Comparison of ENCODE assay signal across 13 cellular contexts in genomic region chr4:1775731-1776500, GRCh38. TPM values are rescaled to one million over a fixed set of nuclear protein-coding genes. Genes with fewer than 3 reads are reported as not detected.
DNase-seq lines count a peak whose midpoint lies in the region; TF ChIP-seq lines count a peak whose summit lies in the region.
"Had no signal": no experiment of that assay in that cellular context is flagged by ENCODE, and none has a peak within 500 bp of the region (broad histone marks: within the 10 kb centered on the region; RNA-seq: fewer than 3 reads in every experiment).

No MANE protein-coding gene starts in this region.

- peaks cover 52% of the 10 kb centered on the region for H3K4me1 ChIP-seq in neural progenitor cell

- no peaks in the 10 kb centered on the region for H3K36me3 Mint-ChIP-seq in neural progenitor cell
- H3K36me3 Mint-ChIP-seq in activated T-cell treated with anti-CD3 and anti-CD28 coated beads, Interleukin-2, amount 50 U/mL, for 24 hours (ENCODE audit: low read depth): no peaks in the 10 kb centered on the region
- H3K36me3 Mint-ChIP-seq: activated naive CD4-positive, alpha-beta T cell treated with anti-CD3 and anti-CD28 coated beads, Interleukin-2, amount 50 U/mL, for 72 hours; CD8-positive, alpha-beta T cell had no signal

- peaks cover 41% of the 10 kb centered on the region for H3K4me1 Mint-ChIP-seq in neural progenitor cell
- peaks cover 2% of the 10 kb centered on the region for H3K4me1 Mint-ChIP-seq in activated T-cell treated with anti-CD3 and anti-CD28 coated beads, Interleukin-2, amount 50 U/mL, for 24 hours (ENCODE audit: low read depth)

- H3K9me3 ChIP-seq in neural progenitor cell (ENCODE audit: low read depth): no peaks in the 10 kb centered on the region
- H3K9me3 ChIP-seq: lower lobe of right lung had no signal

- no peak overlapping the region for H2AFZ ChIP-seq in neural progenitor cell (replicated peaks)

- no peaks in the 10 kb centered on the region for H3K27me3 ChIP-seq in neural progenitor cell

- H3K36me3 ChIP-seq in neural progenitor cell: no peaks in the 10 kb centered on the region
- H3K36me3 ChIP-seq: lower lobe of right lung had no signal

- no peaks in the 10 kb centered on the region for H3K79me2 ChIP-seq in neural progenitor cell (ENCODE audit: low read depth)

- H3K27ac ChIP-seq in cingulate gyrus (ENCODE audit: low read depth, low read length) (peak overlapping the region; percentile 19), neural progenitor cell (no peak overlapping the region)
- H3K27ac ChIP-seq: lower lobe of right lung, skin epidermis had no signal

- no peak overlapping the region for H3K4me3 ChIP-seq in neural progenitor cell
- H3K4me3 ChIP-seq: lower lobe of right lung, skin epidermis had no signal

- H3K27me3 Mint-ChIP-seq in neural progenitor cell (ENCODE audit: insufficient read depth, low read depth): peaks cover 13% of the 10 kb centered on the region
- H3K27me3 Mint-ChIP-seq in activated T-cell treated with anti-CD3 and anti-CD28 coated beads, Interleukin-2, amount 50 U/mL, for 24 hours: no peaks in the 10 kb centered on the region

- peaks cover 5% of the 10 kb centered on the region for H4K20me1 ChIP-seq in neural progenitor cell (ENCODE audit: low read depth)

- no peak overlapping the region for H3K4me2 ChIP-seq in neural progenitor cell

- no peak overlapping the region for H3K4me3 Mint-ChIP-seq in neural progenitor cell
- no peak overlapping the region for H3K4me3 Mint-ChIP-seq in activated T-cell treated with anti-CD3 and anti-CD28 coated beads, Interleukin-2, amount 50 U/mL, for 24 hours
- H3K4me3 Mint-ChIP-seq: CD8-positive, alpha-beta T cell had no signal

- H3K27ac Mint-ChIP-seq in neural progenitor cell: peak overlapping the region; percentile 86
- H3K27ac Mint-ChIP-seq in activated T-cell treated with anti-CD3 and anti-CD28 coated beads, Interleukin-2, amount 50 U/mL, for 24 hours: no peak overlapping the region
- H3K27ac Mint-ChIP-seq: activated naive CD4-positive, alpha-beta T cell treated with anti-CD3 and anti-CD28 coated beads, Interleukin-2, amount 50 U/mL, for 72 hours; CD8-positive, alpha-beta T cell had no signal

- H3K9me3 Mint-ChIP-seq in neural progenitor cell: no peaks in the 10 kb centered on the region
- no peaks in the 10 kb centered on the region for H3K9me3 Mint-ChIP-seq in activated T-cell treated with anti-CD3 and anti-CD28 coated beads, Interleukin-2, amount 50 U/mL, for 24 hours
- H3K9me3 Mint-ChIP-seq: activated naive CD4-positive, alpha-beta T cell treated with anti-CD3 and anti-CD28 coated beads, Interleukin-2, amount 50 U/mL, for 72 hours; CD8-positive, alpha-beta T cell had no signal

- H3K9ac ChIP-seq in neural progenitor cell: no peak overlapping the region

- peaks cover 36% of the 10 kb centered on the region for H3F3A ChIP-seq in neural progenitor cell (ENCODE audit: low read depth)

- DNase-seq in EH (ENCODE audit: low read depth): peak; percentile 44
- peak; percentile 77 for DNase-seq in NOMO-1 treated with dmso at 0.1 percent for 144 hours (lab: John Stamatoyannopoulos, UW; ENCODE audit: unreplicated experiment)
- peak; percentile 65 for DNase-seq in neural progenitor cell (ENCODE audit: low spot score)
- no peak for DNase-seq in activated CD4-positive, CD25-positive, alpha-beta regulatory T cell treated with anti-CD3 and anti-CD28 coated beads, Interleukin-2, amount 50 U/mL, for 72 hours
- no peak for DNase-seq in NCI-H1436 (lab: John Stamatoyannopoulos, UW)
- no peak for DNase-seq in dedifferentiated amniotic fluid mesenchymal stem cell (ENCODE audit: extremely low spot score)
- no peak for DNase-seq in activated T-cell treated with anti-CD3 and anti-CD28 coated beads, Interleukin-2, amount 50 U/mL, for 24 hours
- DNase-seq: activated CD4-positive, alpha-beta T cell treated with anti-CD3 and anti-CD28 coated beads, Interleukin-2, amount 50 U/mL, for 1 hour; CD8-positive, alpha-beta T cell; lower lobe of right lung had no signal

- no peak for TF ChIP-seq CTCF in neural progenitor cell (IDR thresholded peaks at IDR 0.05)

RNA-seq across cellular contexts. Expression of gene FGFR3, which starts 17.2 kb away (rescaled TPM):
- total RNA-seq in neural progenitor cell (ENCODE audit: low replicate concordance): 4.8 and 17.0 TPM in 2 replicates
- total RNA-seq: CD8-positive, alpha-beta T cell had no signal

RNA-seq across cellular contexts. Expression of gene TACC3, which starts 54.6 kb away (rescaled TPM):
- total RNA-seq in neural progenitor cell (ENCODE audit: low replicate concordance): 68.4 and 115 TPM in 2 replicates

RNA-seq across cellular contexts. Expression of gene TMEM129, which starts 54.8 kb away (rescaled TPM):
- 14.1 and 55.4 TPM in 2 replicates for total RNA-seq in neural progenitor cell (ENCODE audit: low replicate concordance)

Comparison
In these comparisons a context has a peak if more than half of its experiments do, and no peak if none do; other contexts are left out.
1. DNase-seq: peak in EH (single experiment), NOMO-1 treated with dmso at 0.1 percent for 144 hours (single experiment) and neural progenitor cell (single experiment); none in activated CD4-positive, CD25-positive, alpha-beta regulatory T cell treated with anti-CD3 and anti-CD28 coated beads, Interleukin-2, amount 50 U/mL, for 72 hours (single experiment), NCI-H1436 (single experiment), dedifferentiated amniotic fluid mesenchymal stem cell (single experiment) and activated T-cell treated with anti-CD3 and anti-CD28 coated beads, Interleukin-2, amount 50 U/mL, for 24 hours (single experiment).